11 cellular contexts compared by ENCODE assay signal in the genomic region with DNA sequence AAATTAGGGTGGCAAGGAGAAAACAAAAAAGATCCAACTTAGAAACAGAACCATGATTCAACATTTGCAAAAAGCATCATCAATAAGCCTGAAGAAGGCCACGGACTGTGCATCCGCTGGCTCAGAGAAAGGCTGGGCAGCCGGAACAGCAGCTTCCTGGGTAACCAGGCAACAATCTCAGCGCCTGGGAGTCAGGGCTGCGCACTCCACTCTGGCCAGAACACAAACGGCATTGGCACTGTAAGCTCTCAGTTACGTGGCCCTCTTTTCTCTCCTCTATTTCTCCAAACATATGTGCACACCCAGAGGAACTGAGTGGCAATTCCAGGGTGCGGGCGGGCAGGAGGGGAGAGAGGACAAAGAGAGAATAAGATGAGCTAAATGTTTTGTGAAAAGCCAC. TPM values are rescaled to one million over a fixed set of nuclear protein-coding genes. Genes with fewer than 3 reads are reported as not detected.
DNase-seq lines count a peak whose midpoint lies in the region; ATAC-seq and TF ChIP-seq lines count a peak whose summit lies in the region.
"Had no signal": no experiment of that assay in that cellular context is flagged by ENCODE, and none has a peak within 500 bp of the region (broad histone marks: within the 10 kb centered on the region; RNA-seq: fewer than 3 reads in every experiment).

No MANE protein-coding gene starts in this region.

- intact Hi-C loops in OCI-LY7 (cut with micrococcal nuclease; ENCODE audit: unreplicated experiment) = no loop called here
- intact Hi-C loops in left colon (cut with DNase I, micrococcal nuclease) = no loop called here

- DNase-seq in OCI-LY7 (ENCODE audit: low spot score) (no peak), left colon (peak in 1 of 2 donors; percentile 54), T-helper 17 cell (no peak), NCI-H1105 treated with DMSO at 0.1 percent for 48 hours (lab: John Stamatoyannopoulos, UW) (no peak), NCI-H1930 (lab: John Stamatoyannopoulos, UW) (no peak)
- no peak for DNase-seq in stimulated activated effector memory CD8-positive, alpha-beta T cell treated with anti-CD3 and anti-CD28 coated beads, Interleukin-12 subunit alpha, Interleukin-12 subunit beta, amount 100 ng/mL, for 72 hours (ENCODE audit: low spot score in 2 of 2)
- DNase-seq: activated T-cell treated with anti-CD3 and anti-CD28 coated beads, Interleukin-2, amount 50 U/mL, for 48 hours; NCI-H1048; T1000 had no signal

- H3K36me3 Mint-ChIP-seq in brain = peaks cover 41% of the 10 kb centered on the region
- H3K36me3 Mint-ChIP-seq in stimulated activated effector memory CD8-positive, alpha-beta T cell treated with anti-CD3 and anti-CD28 coated beads, Interleukin-12 subunit alpha, Interleukin-12 subunit beta, amount 100 ng/mL, for 72 hours = peaks cover 88% of the 10 kb centered on the region
- peaks cover 9% of the 10 kb centered on the region for H3K36me3 Mint-ChIP-seq in T-helper 17 cell (ENCODE audit: low read depth)

- TSS peak; percentile 62 for BruUV-seq in OCI-LY7 (replicated peaks; lab: Mats Ljungman, UMichigan)

- H3K27me3 Mint-ChIP-seq in brain = no peaks in the 10 kb centered on the region
- no peaks in the 10 kb centered on the region for H3K27me3 Mint-ChIP-seq in T-helper 17 cell

- CTCF ChIA-PET in OCI-LY7 (lab: Charles Lee; ENCODE audit: unreplicated experiment) = no interaction called here

- H3K36me3 ChIP-seq in OCI-LY7 (ENCODE audit: insufficient read depth, low read length) = peaks cover under 1% of the 10 kb centered on the region; the same call in 1 of the 2 replicates

- H3K4me3 Mint-ChIP-seq in brain (no peak overlapping the region), T-helper 17 cell (no peak overlapping the region)
- H3K4me3 Mint-ChIP-seq in stimulated activated effector memory CD8-positive, alpha-beta T cell treated with anti-CD3 and anti-CD28 coated beads, Interleukin-12 subunit alpha, Interleukin-12 subunit beta, amount 100 ng/mL, for 72 hours = no peak overlapping the region

- POLR2A ChIA-PET in OCI-LY7 (lab: Charles Lee) = no interaction called here

- no peaks in the 10 kb centered on the region; the same call in 1 of the 2 replicates for H3K79me2 ChIP-seq in OCI-LY7 (ENCODE audit: insufficient read depth, low read depth, low read length)

- H2AFZ ChIP-seq in OCI-LY7 (ENCODE audit: low read length) = no peak overlapping the region

- no peaks in the 10 kb centered on the region for H3K9me3 ChIP-seq in OCI-LY7 (ENCODE audit: low read length)
- no peaks in the 10 kb centered on the region for H3K9me3 ChIP-seq in T-helper 17 cell (ENCODE audit: control insufficient read depth, low read length, poor library complexity, severe bottlenecking)

- no peaks in the 10 kb centered on the region for H3K9me3 Mint-ChIP-seq in brain
- no peaks in the 10 kb centered on the region for H3K9me3 Mint-ChIP-seq in stimulated activated effector memory CD8-positive, alpha-beta T cell treated with anti-CD3 and anti-CD28 coated beads, Interleukin-12 subunit alpha, Interleukin-12 subunit beta, amount 100 ng/mL, for 72 hours

- H4K20me1 ChIP-seq in OCI-LY7 (ENCODE audit: insufficient read depth, low read length) = no peaks in the 10 kb centered on the region

- no peaks in the 10 kb centered on the region for H3K9me2 ChIP-seq in OCI-LY7 (ENCODE audit: insufficient read depth, low read length)

- H3K4me1 ChIP-seq in OCI-LY7 (ENCODE audit: insufficient read depth, low read length, poor library complexity, severe bottlenecking) = peaks cover 6% of the 10 kb centered on the region

- ATAC-seq in left colon (peak; percentile 88), GM19455 (IDR thresholded peaks at IDR 0.05; ENCODE audit: unreplicated experiment) (no peak), T-helper 17 cell (no peak)
- no peak for ATAC-seq in stimulated activated effector memory CD8-positive, alpha-beta T cell treated with anti-CD3 and anti-CD28 coated beads, Interleukin-12 subunit alpha, Interleukin-12 subunit beta, amount 100 ng/mL, for 72 hours

- no peaks in the 10 kb centered on the region for H3K4me1 Mint-ChIP-seq in brain
- peaks cover 5% of the 10 kb centered on the region for H3K4me1 Mint-ChIP-seq in stimulated activated effector memory CD8-positive, alpha-beta T cell treated with anti-CD3 and anti-CD28 coated beads, Interleukin-12 subunit alpha, Interleukin-12 subunit beta, amount 100 ng/mL, for 72 hours
- peaks cover 5% of the 10 kb centered on the region for H3K4me1 Mint-ChIP-seq in T-helper 17 cell

- no peak overlapping the region for H3K4me2 ChIP-seq in OCI-LY7 (ENCODE audit: low read length)

- H3K4me3 ChIP-seq in OCI-LY7 (ENCODE audit: low read depth, low read length, poor library complexity, severe bottlenecking) = no peak overlapping the region

- no peak for TF ChIP-seq CTCF in OCI-LY7 (conservative IDR thresholded peaks at IDR 0.05; ENCODE audit: low read length)
- TF ChIP-seq CTCF in brain (conservative IDR thresholded peaks at IDR 0.05) = no peak

- H3K27ac Mint-ChIP-seq in brain (peak overlapping the region; percentile 10 to 70 (median 29)), T-helper 17 cell (no peak overlapping the region)
- H3K27ac Mint-ChIP-seq in stimulated activated effector memory CD8-positive, alpha-beta T cell treated with anti-CD3 and anti-CD28 coated beads, Interleukin-12 subunit alpha, Interleukin-12 subunit beta, amount 100 ng/mL, for 72 hours = peak overlapping the region; percentile 58

- no peak overlapping the region for H3K27ac ChIP-seq in OCI-LY7 (ENCODE audit: low read depth, low read length, poor library complexity, severe bottlenecking)

RNA-seq across cellular contexts. Expression of a gene that starts 6.4 kb away (rescaled TPM):
- 30.0 and 30.7 TPM in 2 replicates for total RNA-seq in OCI-LY7 (2014; rRNA removed; shearing (Covaris generic))
- total RNA-seq in OCI-LY7 (2022) (25.0 and 33.2 TPM in 2 replicates), left colon (10 to 100 TPM; 19.2 to 25.2 TPM), T-helper 17 cell (10 to 100 TPM; 12.4 to 13.5 TPM)
- polyA plus RNA-seq in brain (ENCODE audit: insufficient read depth, low read depth, low replicate concordance) = 38.9 TPM

RNA-seq across cellular contexts. Expression of a gene that starts 15.4 kb away (rescaled TPM):
- not detected in 2 replicates for total RNA-seq in OCI-LY7 (2014; rRNA removed; shearing (Covaris generic))
- total RNA-seq in OCI-LY7 (2022) = not detected in 2 replicates
- not detected for polyA plus RNA-seq in brain (ENCODE audit: insufficient read depth, low read depth, low replicate concordance)
- not detected for total RNA-seq in left colon
- not detected for total RNA-seq in T-helper 17 cell

RNA-seq across cellular contexts. Expression of a gene that starts 19.8 kb away (rescaled TPM):
- total RNA-seq in OCI-LY7 (2014; rRNA removed; shearing (Covaris generic)) = not detected in 2 replicates
- total RNA-seq in OCI-LY7 (2022) (not detected in 2 replicates), left colon (under 1 TPM; 0.06 TPM), T-helper 17 cell (under 1 TPM; 0.45 to 0.94 TPM)
- 0.88 TPM for polyA plus RNA-seq in brain (ENCODE audit: insufficient read depth, low read depth, low replicate concordance)

RNA-seq across cellular contexts. Expression of a gene that starts 45.9 kb away (rescaled TPM):
- 37.3 and 50.1 TPM in 2 replicates for total RNA-seq in OCI-LY7 (2014; rRNA removed; shearing (Covaris generic))
- total RNA-seq in OCI-LY7 (2022) = 60.6 and 61.2 TPM in 2 replicates
- polyA plus RNA-seq in brain (ENCODE audit: insufficient read depth, low read depth, low replicate concordance) = 255 TPM
- total RNA-seq in left colon = 100 to 1,000 TPM; 166 TPM
- total RNA-seq in T-helper 17 cell = 10 to 100 TPM; 74.3 to 97.9 TPM
